ENCODE assay signal across 12 cellular contexts in the genomic region with DNA sequence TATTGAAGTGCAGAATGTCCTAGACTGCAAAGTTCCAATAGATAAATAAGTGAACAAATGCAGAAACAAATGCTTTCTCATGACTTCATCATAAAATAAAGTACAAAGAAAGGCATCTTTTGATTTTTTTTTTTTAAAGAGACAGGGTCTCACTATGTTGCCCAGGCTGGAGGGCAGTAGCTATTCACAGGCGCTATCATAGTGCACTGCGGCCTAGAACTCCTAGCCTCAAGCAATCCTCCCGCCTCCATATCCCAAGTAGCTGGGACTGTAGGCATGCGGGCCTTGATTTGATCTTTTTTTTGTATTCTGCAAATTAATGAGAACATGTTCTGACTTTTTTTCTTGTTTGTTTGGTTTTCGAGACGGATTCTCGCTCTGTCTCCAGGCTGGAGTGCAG. TPM values are rescaled to one million over a fixed set of nuclear protein-coding genes. Genes with fewer than 3 reads are reported as not detected.
A peak's percentile ranks its signal among the peaks of the same experiment; 100 is the strongest.
DNase-seq lines count a peak whose midpoint lies in the region; ATAC-seq and TF ChIP-seq lines count a peak whose summit lies in the region.
"Had no signal": no experiment of that assay in that cellular context is flagged by ENCODE, and none has a peak within 500 bp of the region (broad histone marks: within the 10 kb centered on the region; RNA-seq: fewer than 3 reads in every experiment).

No MANE protein-coding gene starts in this region.

- WGBS in psoas muscle, 3 donors, result 85 to 94% (median 87%) methylated on average over 7 of the region's 7 CpGs
- no CpG with 5 or more reads among the region's 7 CpGs for WGBS in mesendoderm (ENCODE audit: extremely low coverage, insufficient coverage, low lambda C conversion rate)

- peaks cover 10% of the 10 kb centered on the region for H3K36me3 Mint-ChIP-seq in T-helper 1 cell treated with Interleukin-12 subunit alpha and Interleukin-12 subunit beta and Interleukin-4 antibody, amounts not matched to agents 30 μg/mL and 1 μg/mL, for 36 hours (ENCODE audit: low read depth)
- H3K36me3 Mint-ChIP-seq in effector memory CD8-positive, alpha-beta T cell (ENCODE audit: insufficient read depth), result peaks cover 32% of the 10 kb centered on the region

- H3K27ac Mint-ChIP-seq in T-helper 1 cell treated with Interleukin-12 subunit alpha and Interleukin-12 subunit beta and Interleukin-4 antibody, amounts not matched to agents 30 μg/mL and 1 μg/mL, for 36 hours, result no peak overlapping the region
- peak overlapping the region in 1 of 2 donors; percentile 42 for H3K27ac Mint-ChIP-seq in effector memory CD8-positive, alpha-beta T cell

- no peak overlapping the region for H3K23ac ChIP-seq in mesendoderm (ENCODE audit: low read length)

- H2BK5ac ChIP-seq in mesendoderm (ENCODE audit: low read length), result no peak overlapping the region

- no peak overlapping the region for H3K56ac ChIP-seq in mesendoderm (ENCODE audit: low read length)

- peaks cover 3% of the 10 kb centered on the region for H3K79me1 ChIP-seq in mesendoderm (ENCODE audit: low read length)

- no peak overlapping the region for H3K4me2 ChIP-seq in mesendoderm (ENCODE audit: low read length)

- H3K9ac ChIP-seq in mesendoderm (ENCODE audit: low read length), result no peak overlapping the region

- TF ChIP-seq CTCF in psoas muscle (IDR thresholded peaks at IDR 0.05), result no peak

- H3K18ac ChIP-seq in mesendoderm (ENCODE audit: low read length), result no peak overlapping the region

- ATAC-seq in effector memory CD8-positive, alpha-beta T cell (replicated peaks), result no peak
- ATAC-seq in psoas muscle, result no peak
- ATAC-seq in HG03432 (IDR thresholded peaks at IDR 0.05; ENCODE audit: unreplicated experiment), result no peak
- ATAC-seq in GM18505 (IDR thresholded peaks at IDR 0.05; ENCODE audit: unreplicated experiment), result no peak

- peaks cover 62% of the 10 kb centered on the region for H3K4me1 ChIP-seq in psoas muscle
- no peaks in the 10 kb centered on the region for H3K4me1 ChIP-seq in mesendoderm (ENCODE audit: control insufficient read depth, low read depth, low read length)

- H3K4me3 ChIP-seq in MG63 (peak overlapping the region; percentile 99), psoas muscle (peak overlapping the region; percentile 99), mesendoderm (ENCODE audit: low read length) (no peak overlapping the region)

- H3K4me3 Mint-ChIP-seq in T-helper 1 cell treated with Interleukin-12 subunit alpha and Interleukin-12 subunit beta and Interleukin-4 antibody, amounts not matched to agents 30 μg/mL and 1 μg/mL, for 36 hours, result peak overlapping the region; percentile 54
- peak overlapping the region; percentile 67 to 90 for H3K4me3 Mint-ChIP-seq in effector memory CD8-positive, alpha-beta T cell

- intact Hi-C loops in psoas muscle (cut with DNase I), result no loop called here

- no peaks in the 10 kb centered on the region for H3K9me3 Mint-ChIP-seq in T-helper 1 cell treated with Interleukin-12 subunit alpha and Interleukin-12 subunit beta and Interleukin-4 antibody, amounts not matched to agents 30 μg/mL and 1 μg/mL, for 36 hours
- no peaks in the 10 kb centered on the region for H3K9me3 Mint-ChIP-seq in effector memory CD8-positive, alpha-beta T cell

- no peak overlapping the region for H4K8ac ChIP-seq in mesendoderm (ENCODE audit: low read depth, low read length)

- no peak overlapping the region for H3K4ac ChIP-seq in mesendoderm (ENCODE audit: low read depth, low read length)

- H3K27me3 ChIP-seq in MG63, result no peaks in the 10 kb centered on the region
- H3K27me3 ChIP-seq in psoas muscle (ENCODE audit: insufficient read depth in 3 of 3, low read length in 2 of 3), result no peaks in the 10 kb centered on the region
- H3K27me3 ChIP-seq in mesendoderm (ENCODE audit: insufficient read depth, low read length, poor library complexity), result no peaks in the 10 kb centered on the region

- H4K5ac ChIP-seq in mesendoderm (ENCODE audit: low read length), result no peak overlapping the region

- H3K36me3 ChIP-seq in MG63 (peaks cover 34% of the 10 kb centered on the region), psoas muscle (ENCODE audit: insufficient read depth in 1 of 2, low read depth in 1 of 2) (no peaks in the 10 kb centered on the region), mesendoderm (ENCODE audit: control insufficient read depth, insufficient read depth, low read length) (no peaks in the 10 kb centered on the region)

- DNase-seq in T-helper 1 cell (no peak), MG63 (no peak), psoas muscle (no peak), mesendoderm (no peak)
- DNase-seq in effector memory CD8-positive, alpha-beta T cell, result no peak
- DNase-seq: dermis blood vessel endothelial cell, NCI-H446, posterior cingulate gyrus, SW 1271 had no signal

- TF ChIP-seq POLR2A in GM18505 (IDR thresholded peaks at IDR 0.05; ENCODE audit: borderline replicate concordance, extremely low read depth, insufficient read depth, insufficient read length), result no peak

- H3K9me3 ChIP-seq in MG63 (no peaks in the 10 kb centered on the region), psoas muscle (no peaks in the 10 kb centered on the region)

- no peaks in the 10 kb centered on the region for H3K27me3 Mint-ChIP-seq in T-helper 1 cell treated with Interleukin-12 subunit alpha and Interleukin-12 subunit beta and Interleukin-4 antibody, amounts not matched to agents 30 μg/mL and 1 μg/mL, for 36 hours (ENCODE audit: low read depth)
- no peaks in the 10 kb centered on the region for H3K27me3 Mint-ChIP-seq in effector memory CD8-positive, alpha-beta T cell

- H2AK5ac ChIP-seq in mesendoderm (ENCODE audit: low read length), result no peak overlapping the region

- H2BK15ac ChIP-seq in mesendoderm (replicated peaks; ENCODE audit: low read depth), result no peak overlapping the region

- peaks cover 38% of the 10 kb centered on the region for H3K4me1 Mint-ChIP-seq in T-helper 1 cell treated with Interleukin-12 subunit alpha and Interleukin-12 subunit beta and Interleukin-4 antibody, amounts not matched to agents 30 μg/mL and 1 μg/mL, for 36 hours (ENCODE audit: low read depth)
- H3K4me1 Mint-ChIP-seq in effector memory CD8-positive, alpha-beta T cell (ENCODE audit: low read depth in 2 of 2), result peaks cover 41 to 54% of the 10 kb centered on the region in 2 donors

- H3K27ac ChIP-seq in psoas muscle (no peak overlapping the region), mesendoderm (ENCODE audit: low read depth, low read length) (no peak overlapping the region)

- no peak overlapping the region for H2BK120ac ChIP-seq in mesendoderm (ENCODE audit: low read depth, low read length)

- peaks cover 44% of the 10 kb centered on the region for H3K79me2 ChIP-seq in mesendoderm (ENCODE audit: control insufficient read depth, insufficient read depth, low read length)

RNA-seq across cellular contexts. Expression of a gene that starts 2.4 kb away (rescaled TPM):
- 92.2 and 122 TPM in 2 replicates for total RNA-seq in MG63 (2014; rRNA removed; shearing (Covaris generic); ENCODE audit: low replicate concordance)
- 10 to 100 TPM; 54.2 to 65.7 (median 60.1) TPM for total RNA-seq in psoas muscle
- 10 to 100 TPM; 49.4 to 76.3 (median 73.9) TPM for polyA plus RNA-seq in psoas muscle
- 171 TPM for polyA plus RNA-seq in mesendoderm (2013, experiment 1 of 2)
- polyA plus RNA-seq in mesendoderm (2013, experiment 2 of 2), result 167 TPM

RNA-seq across cellular contexts. Expression of a gene that starts 8.9 kb away (rescaled TPM):
- total RNA-seq in MG63 (2014; rRNA removed; shearing (Covaris generic); ENCODE audit: low replicate concordance), result 41.0 and 214 TPM in 2 replicates
- 10 to 100 TPM; 10.2 to 16.0 (median 13.4) TPM for total RNA-seq in psoas muscle
- 10 to 100 TPM in 2 of 3 donors, 1 to 10 TPM in 1; 5.1 to 28.5 (median 11.7) TPM for polyA plus RNA-seq in psoas muscle
- polyA plus RNA-seq in mesendoderm (2013, experiment 1 of 2), result 16.5 TPM
- polyA plus RNA-seq in mesendoderm (2013, experiment 2 of 2), result 15.3 TPM

RNA-seq across cellular contexts. Expression of a gene that starts 32.8 kb away (rescaled TPM):
- total RNA-seq in MG63 (2014; rRNA removed; shearing (Covaris generic); ENCODE audit: low replicate concordance), result 55.3 and 58.4 TPM in 2 replicates
- 10 to 100 TPM; 27.7 to 45.8 (median 34.2) TPM for total RNA-seq in psoas muscle
- 10 to 100 TPM; 12.6 to 19.2 (median 12.7) TPM for polyA plus RNA-seq in psoas muscle
- 35.1 TPM for polyA plus RNA-seq in mesendoderm (2013, experiment 1 of 2)
- 34.9 TPM for polyA plus RNA-seq in mesendoderm (2013, experiment 2 of 2)

RNA-seq across cellular contexts. Expression of a gene that starts 43.6 kb away (rescaled TPM):
- 0.89 TPM in 1 of 2 replicates, not detected in the other for total RNA-seq in MG63 (2014; rRNA removed; shearing (Covaris generic); ENCODE audit: low replicate concordance)
- total RNA-seq in psoas muscle, result 10 to 100 TPM in 2 of 4 donors, 1 to 10 TPM in 2; 6.3 to 14.7 (median 8.7) TPM
- 1 to 10 TPM; 1.3 to 8.0 (median 5.9) TPM for polyA plus RNA-seq in psoas muscle
- 8.0 TPM for polyA plus RNA-seq in mesendoderm (2013, experiment 1 of 2)
- 7.6 TPM for polyA plus RNA-seq in mesendoderm (2013, experiment 2 of 2)

RNA-seq across cellular contexts. Expression of a gene that starts 47.4 kb away (rescaled TPM):
- total RNA-seq in MG63 (2014; rRNA removed; shearing (Covaris generic); ENCODE audit: low replicate concordance), result not detected in 2 replicates
- 1 to 10 TPM in 1 of 4 donors, under 1 TPM in 2, not detected in 1; 0.54 to 1.2 (median 0.59) TPM for total RNA-seq in psoas muscle
- polyA plus RNA-seq in psoas muscle, result under 1 TPM in 2 of 3 donors, not detected in 1; 0.09 TPM
- polyA plus RNA-seq in mesendoderm (2013, experiment 1 of 2), result 0.10 TPM
- polyA plus RNA-seq in mesendoderm (2013, experiment 2 of 2), result 0.17 TPM
